In the genomic region with DNA sequence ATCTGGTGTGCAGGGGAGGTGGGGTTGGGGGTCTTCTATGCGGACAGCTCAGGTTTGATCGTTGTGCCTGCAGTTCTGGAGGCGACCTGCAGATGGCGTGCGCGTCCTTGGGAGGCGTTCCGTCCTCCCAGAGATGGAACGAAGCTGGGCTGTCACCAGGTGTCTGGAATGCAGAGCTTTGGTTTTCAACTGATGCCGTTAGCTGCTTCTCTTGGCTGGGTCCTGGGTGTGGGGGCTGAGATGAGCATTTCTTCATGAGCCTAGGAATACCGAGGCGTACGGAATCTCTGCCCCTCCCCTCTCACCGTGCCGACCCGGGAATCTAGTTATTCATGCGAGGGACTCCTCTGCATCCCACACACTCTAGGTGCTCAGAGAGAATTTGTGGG, we compare ENCODE assay signal across 8 cellular contexts.
A peak's percentile ranks its signal among the peaks of the same experiment; 100 is the strongest.
DNase-seq lines count a peak whose midpoint lies in the region; ATAC-seq and TF ChIP-seq lines count a peak whose summit lies in the region.

No MANE protein-coding gene starts in this region.

- H3K4me3 ChIP-seq in SJSA1 (no peak overlapping the region), upper lobe of right lung (no peak overlapping the region)

- no peaks in the 10 kb centered on the region for H3K36me3 Mint-ChIP-seq in activated naive CD4-positive, alpha-beta T cell treated with anti-CD3 and anti-CD28 coated beads, Interleukin-2, amount 10 ng/mL, durations not matched to agents 7 days and 5 days
- H3K36me3 Mint-ChIP-seq in glutamatergic neuron (ENCODE audit: unreplicated experiment), result no peaks in the 10 kb centered on the region

- H3K27me3 ChIP-seq in SJSA1 (replicated peaks) (no peaks in the 10 kb centered on the region), upper lobe of right lung (no peaks in the 10 kb centered on the region)

- peak; percentile 95 for TF ChIP-seq CTCF in glutamatergic neuron (IDR thresholded peaks at IDR 0.05; ENCODE audit: partially characterized antibody, unreplicated experiment)
- peak; percentile 95 for TF ChIP-seq CTCF in upper lobe of right lung (IDR thresholded peaks at IDR 0.05)

- H3K27ac ChIP-seq in SJSA1 (no peak overlapping the region), upper lobe of right lung (no peak overlapping the region)

- H3K27me3 Mint-ChIP-seq in activated naive CD4-positive, alpha-beta T cell treated with anti-CD3 and anti-CD28 coated beads, Interleukin-2, amount 10 ng/mL, durations not matched to agents 7 days and 5 days, result peaks cover 18% of the 10 kb centered on the region
- no peaks in the 10 kb centered on the region for H3K27me3 Mint-ChIP-seq in glutamatergic neuron (ENCODE audit: unreplicated experiment)

- intact Hi-C loops in upper lobe of right lung (cut with DNase I), result loop anchor here (10.0 kb wide), 1 partner anchor 379 kb away; no protein-coding TSS in a partner anchor

- H3K36me3 ChIP-seq in SJSA1 (no peaks in the 10 kb centered on the region), upper lobe of right lung (no peaks in the 10 kb centered on the region)

- DNase-seq in D341Med (ENCODE audit: low spot score), result peak; percentile 88
- peak; percentile 32 to 65 for DNase-seq in SJSA1 (ENCODE audit: low read depth in 1 of 2, low spot score in 2 of 2)
- DNase-seq in activated naive CD4-positive, alpha-beta T cell treated with anti-CD3 and anti-CD28 coated beads, Interleukin-2, amount 10 ng/mL, durations not matched to agents 7 days and 5 days, result peak; percentile 75
- peak; percentile 94 for DNase-seq in glutamatergic neuron
- peak; percentile 64 for DNase-seq in pons (ENCODE audit: low spot score)
- peak; percentile 83 for DNase-seq in upper lobe of right lung

- H3K9me3 ChIP-seq in SJSA1 (replicated peaks) (no peaks in the 10 kb centered on the region), upper lobe of right lung (no peaks in the 10 kb centered on the region)

- no peaks in the 10 kb centered on the region for H3K4me1 ChIP-seq in SJSA1 (replicated peaks)
- H3K4me1 ChIP-seq in upper lobe of right lung, result no peaks in the 10 kb centered on the region

- ATAC-seq in upper lobe of right lung, result peak; percentile 81
- no peak for ATAC-seq in HG02642 (IDR thresholded peaks at IDR 0.05; ENCODE audit: poor library complexity, unreplicated experiment)

- no peak for TF ChIP-seq EP300 in Ishikawa (IDR thresholded peaks at IDR 0.05; ENCODE audit: borderline replicate concordance)

- H3K27ac Mint-ChIP-seq in activated naive CD4-positive, alpha-beta T cell treated with anti-CD3 and anti-CD28 coated beads, Interleukin-2, amount 10 ng/mL, durations not matched to agents 7 days and 5 days, result no peak overlapping the region
- no peak overlapping the region for H3K27ac Mint-ChIP-seq in glutamatergic neuron (ENCODE audit: unreplicated experiment)

- H3K4me3 Mint-ChIP-seq in activated naive CD4-positive, alpha-beta T cell treated with anti-CD3 and anti-CD28 coated beads, Interleukin-2, amount 10 ng/mL, durations not matched to agents 7 days and 5 days, result no peak overlapping the region
- H3K4me3 Mint-ChIP-seq in glutamatergic neuron (ENCODE audit: unreplicated experiment), result no peak overlapping the region

- CTCF ChIA-PET in activated naive CD4-positive, alpha-beta T cell treated with anti-CD3 and anti-CD28 coated beads, Interleukin-2, amount 10 ng/mL, durations not matched to agents 7 days and 5 days (lab: Charles Lee), result interaction anchor here (0.5 to 5.5 kb wide), 47 partner anchors 10 to 745 kb away, joined by 3 to 50 read pairs (median 4); a partner anchor contains a TSS

- peak; percentile 94 for TF ChIP-seq RAD21 in Ishikawa (IDR thresholded peaks at IDR 0.05; ENCODE audit: low read depth)

- H3K9me3 Mint-ChIP-seq in activated naive CD4-positive, alpha-beta T cell treated with anti-CD3 and anti-CD28 coated beads, Interleukin-2, amount 10 ng/mL, durations not matched to agents 7 days and 5 days, result no peaks in the 10 kb centered on the region
- H3K9me3 Mint-ChIP-seq in glutamatergic neuron (ENCODE audit: unreplicated experiment), result peaks cover 5% of the 10 kb centered on the region

- no peaks in the 10 kb centered on the region for H3K4me1 Mint-ChIP-seq in activated naive CD4-positive, alpha-beta T cell treated with anti-CD3 and anti-CD28 coated beads, Interleukin-2, amount 10 ng/mL, durations not matched to agents 7 days and 5 days
- H3K4me1 Mint-ChIP-seq in glutamatergic neuron (ENCODE audit: low read depth, unreplicated experiment), result peaks cover 8% of the 10 kb centered on the region

TF ChIP-seq in Ishikawa, 13 proteins besides CTCF, POLR2A, EP300 and RAD21:
- TF ChIP-seq EGR1 (IDR thresholded peaks at IDR 0.05), result no peak
- no peak for TF ChIP-seq TAF1 (IDR thresholded peaks at IDR 0.05; ENCODE audit: low read depth)
- TF ChIP-seq TEAD4 (IDR thresholded peaks at IDR 0.05), result peak; percentile 28; the same call in 1 of the 2 replicates
- TF ChIP-seq ZBTB7A (IDR thresholded peaks at IDR 0.05; ENCODE audit: low read depth), result peak; percentile 49; the same call in 1 of the 2 replicates
